ENCODE assay signal across 11 cellular contexts in genomic region chr1:15326691-15327530, GRCh38.
DNase-seq lines count a peak whose midpoint lies in the region; ATAC-seq and TF ChIP-seq lines count a peak whose summit lies in the region.
"Had no signal": no experiment of that assay in that cellular context is flagged by ENCODE, and none has a peak within 500 bp of the region (broad histone marks: within the 10 kb centered on the region; RNA-seq: fewer than 3 reads in every experiment).

No MANE protein-coding gene starts in this region.

- WGBS in SK-N-SH (ENCODE audit: low lambda C conversion rate) = 80% methylated on average over 24 of the region's 30 CpGs
- WGBS in transverse colon (ENCODE audit: low coverage in 1 of 2), 2 donors = 77 to 92% methylated on average over 14 to 29 of the region's 30 CpGs

- ATAC-seq in SK-N-SH treated with all-trans-retinoic acid at 6 μM for 48 hours (no peak), HG02973 (IDR thresholded peaks at IDR 0.05; ENCODE audit: unreplicated experiment) (no peak), T-cell (replicated peaks in 1 of 4) (no peak)

- CTCF ChIA-PET in SK-N-SH (lab: Yijun Ruan, JAX) = no interaction called here
- CTCF ChIA-PET in T-cell (lab: Charles Lee) = no interaction called here

- H3K9me2 ChIP-seq in SK-N-SH = no peaks in the 10 kb centered on the region

- no peak for TF ChIP-seq POLR2A in transverse colon (IDR thresholded peaks at IDR 0.05)

- TF ChIP-seq EP300 in SK-N-SH (IDR thresholded peaks at IDR 0.05; ENCODE audit: borderline replicate concordance in 1 of 2, low read depth in 1 of 2, low read length in 1 of 2) (no peak), transverse colon (IDR thresholded peaks at IDR 0.05; ENCODE audit: low read depth) (no peak)

- H3K27me3 ChIP-seq in SK-N-SH (ENCODE audit: insufficient read depth) (no peaks in the 10 kb centered on the region), transverse colon (no peaks in the 10 kb centered on the region)

- intact Hi-C loops in transverse colon (cut with DNase I; ENCODE audit: low total_unique reads) = no loop called here

- no peaks in the 10 kb centered on the region for H3F3A ChIP-seq in SK-N-SH (replicated peaks; ENCODE audit: insufficient read depth)

- peaks cover 4 to 50% of the 10 kb centered on the region in 2 experiments; a peak in 1 of 4 replicates for H3K4me1 ChIP-seq in SK-N-SH (ENCODE audit: control insufficient read depth in 1 of 2, insufficient read depth in 2 of 2, low read depth in 1 of 2, low read length in 1 of 2)
- H3K4me1 ChIP-seq in transverse colon = peaks cover 19 to 43% (median 28%) of the 10 kb centered on the region in 4 donors

- POLR2A ChIA-PET in SK-N-SH (lab: Yijun Ruan, JAX) (no interaction called here), T-cell (lab: Charles Lee) (no interaction called here)

- no peak overlapping the region for H3K9ac ChIP-seq in SK-N-SH

- no peak overlapping the region; a peak in 1 of 4 replicates for H3K4me3 ChIP-seq in SK-N-SH (ENCODE audit: low read depth in 2 of 2, low read length in 1 of 2)
- no peak overlapping the region for H3K4me3 ChIP-seq in transverse colon

- no peak overlapping the region for H3K27ac Mint-ChIP-seq in T-cell

- peaks cover 0 to 5% (median 0%) of the 10 kb centered on the region in 3 donors for H3K4me1 Mint-ChIP-seq in T-cell

- no peak for TF ChIP-seq RAD21 in SK-N-SH (IDR thresholded peaks at IDR 0.05; ENCODE audit: low read length)

- H2AFZ ChIP-seq in SK-N-SH (ENCODE audit: low read depth) = no peak overlapping the region

- TF ChIP-seq CTCF in SK-N-SH (IDR thresholded peaks at IDR 0.05) = no peak
- no peak for TF ChIP-seq CTCF in transverse colon (IDR thresholded peaks at IDR 0.05)

- no peaks in the 10 kb centered on the region for H3K36me3 Mint-ChIP-seq in T-cell

- in situ Hi-C loops in transverse colon (cut with MboI; ENCODE audit: low pct_ligation_motif_present in 1 of 4, low pct_unique_long_range_greater_than_20kb in 1 of 4, low sequenced_read_pairs in 3 of 4) = loop anchor here in 2 of 4 donors (5.0 kb wide), 2 partner anchors 100 to 105 kb away; no protein-coding TSS in a partner anchor

- H3K36me3 ChIP-seq in SK-N-SH (replicated peaks in 1 of 2; ENCODE audit: control insufficient read depth in 1 of 2, insufficient read depth in 2 of 2, low read length in 1 of 2) = no peaks in the 10 kb centered on the region
- no peaks in the 10 kb centered on the region for H3K36me3 ChIP-seq in transverse colon
- H3K36me3 ChIP-seq: tibial nerve had no signal

- no peak overlapping the region for H3K4me3 Mint-ChIP-seq in T-cell

- no peaks in the 10 kb centered on the region for H3K79me2 ChIP-seq in SK-N-SH (ENCODE audit: insufficient read depth)

- no peaks in the 10 kb centered on the region for H3K9me3 Mint-ChIP-seq in T-cell

- peak; percentile 47 for DNase-seq in SK-N-SH
- DNase-seq in RPMI7951 (ENCODE audit: low read depth) = peak; percentile 85
- DNase-seq in left kidney (ENCODE audit: low read depth, low spot score) = peak; percentile 76
- DNase-seq in transverse colon = no peak
- no peak for DNase-seq in activated gamma-delta T cell treated with Interleukin-2 at 50 U/mL for 16 hours
- DNase-seq in T-cell = no peak
- DNase-seq: T-helper 2 cell had no signal

- H4K20me1 ChIP-seq in SK-N-SH (ENCODE audit: insufficient read depth) = no peaks in the 10 kb centered on the region

- H3K9me3 ChIP-seq in SK-N-SH (no peaks in the 10 kb centered on the region), transverse colon (no peaks in the 10 kb centered on the region)
- H3K9me3 ChIP-seq: tibial nerve had no signal

- H3K27ac ChIP-seq in SK-N-SH (ENCODE audit: low read depth in 2 of 2, low read length in 1 of 2) = peak overlapping the region in 1 of 2 experiments; percentile 64; a peak in 2 of 4 replicates
- no peak overlapping the region for H3K27ac ChIP-seq in transverse colon
- H3K27ac ChIP-seq: 22Rv1 had no signal

- H3K4me2 ChIP-seq in SK-N-SH = no peak overlapping the region

- H3K27me3 Mint-ChIP-seq in T-cell = peaks cover 12 to 19% of the 10 kb centered on the region in 2 donors

TF ChIP-seq in SK-N-SH, 30 proteins besides CTCF, POLR2A, EP300 and RAD21 (continues in another document):
- TF ChIP-seq ZBTB33 (IDR thresholded peaks at IDR 0.05; ENCODE audit: borderline replicate concordance, low read depth) (no peak), NFIC (IDR thresholded peaks at IDR 0.05; ENCODE audit: borderline replicate concordance) (no peak), POLR2AphosphoS5 (IDR thresholded peaks at IDR 0.05; ENCODE audit: low read depth, low read length) (no peak), USF2 (IDR thresholded peaks at IDR 0.05; ENCODE audit: borderline replicate concordance, low read depth, low read length) (no peak), FOXM1 (IDR thresholded peaks at IDR 0.05; ENCODE audit: low read depth) (no peak), GABPA (IDR thresholded peaks at IDR 0.05; ENCODE audit: low read depth) (no peak), MXI1 (IDR thresholded peaks at IDR 0.05; ENCODE audit: low read depth, low read length) (no peak; the same call in 1 of the 2 replicates), TEAD4 (IDR thresholded peaks at IDR 0.05; ENCODE audit: borderline replicate concordance, insufficient read depth) (no peak), JUND (IDR thresholded peaks at IDR 0.05) (no peak), FOSL2 (IDR thresholded peaks at IDR 0.05; ENCODE audit: borderline replicate concordance, low read depth) (no peak), RCOR1 (IDR thresholded peaks at IDR 0.05; ENCODE audit: low read length) (no peak)

TF ChIP-seq in SK-N-SH treated with all-trans-retinoic acid at 6 μM for 48 hours, 23 proteins besides CTCF, POLR2A, EP300 and RAD21:
- no peak for TF ChIP-seq PATZ1 (CRISPR knock-in tag; IDR thresholded peaks at IDR 0.05; ENCODE audit: borderline replicate concordance)
- no peak for TF ChIP-seq CSRNP3 (CRISPR knock-in tag; IDR thresholded peaks at IDR 0.05)
- TF ChIP-seq TCF4 (CRISPR knock-in tag; IDR thresholded peaks at IDR 0.05; ENCODE audit: borderline replicate concordance) = no peak
- TF ChIP-seq OSR1 (CRISPR knock-in tag; IDR thresholded peaks at IDR 0.05) = no peak
- no peak for TF ChIP-seq ZFP3 (CRISPR knock-in tag; IDR thresholded peaks at IDR 0.05)
- TF ChIP-seq GLIS3 (CRISPR knock-in tag; IDR thresholded peaks at IDR 0.05) = no peak
- TF ChIP-seq ARNTL (CRISPR knock-in tag; IDR thresholded peaks at IDR 0.05; ENCODE audit: borderline replicate concordance, low read depth) = no peak
- TF ChIP-seq ESRRG (CRISPR knock-in tag; IDR thresholded peaks at IDR 0.05) = no peak
- TF ChIP-seq BACH2 (CRISPR knock-in tag; IDR thresholded peaks at IDR 0.05; ENCODE audit: borderline replicate concordance) = no peak
- no peak for TF ChIP-seq TOX (CRISPR knock-in tag; IDR thresholded peaks at IDR 0.05; ENCODE audit: borderline replicate concordance)
- TF ChIP-seq ZNF565 (CRISPR knock-in tag; conservative IDR thresholded peaks at IDR 0.05; ENCODE audit: low read depth) = no peak
- TF ChIP-seq ISL1 (CRISPR knock-in tag; IDR thresholded peaks at IDR 0.05) = no peak
- TF ChIP-seq ZFP30 (CRISPR knock-in tag; IDR thresholded peaks at IDR 0.05) = no peak
TF ChIP-seq in SK-N-SH treated with all-trans-retinoic acid at 6 μM for 48 hours: peak in this region for 0.

Comparison
In these comparisons a context has a peak if more than half of its experiments do, and no peak if none do; other contexts are left out.
1. DNase-seq: peak in SK-N-SH (single experiment), RPMI7951 (single experiment) and left kidney (single experiment); none in transverse colon (single experiment), activated gamma-delta T cell treated with Interleukin-2 at 50 U/mL for 16 hours (single experiment) and T-cell (0 of 34).